Comparison of ENCODE assay signal across 8 cellular contexts in the genomic region with DNA sequence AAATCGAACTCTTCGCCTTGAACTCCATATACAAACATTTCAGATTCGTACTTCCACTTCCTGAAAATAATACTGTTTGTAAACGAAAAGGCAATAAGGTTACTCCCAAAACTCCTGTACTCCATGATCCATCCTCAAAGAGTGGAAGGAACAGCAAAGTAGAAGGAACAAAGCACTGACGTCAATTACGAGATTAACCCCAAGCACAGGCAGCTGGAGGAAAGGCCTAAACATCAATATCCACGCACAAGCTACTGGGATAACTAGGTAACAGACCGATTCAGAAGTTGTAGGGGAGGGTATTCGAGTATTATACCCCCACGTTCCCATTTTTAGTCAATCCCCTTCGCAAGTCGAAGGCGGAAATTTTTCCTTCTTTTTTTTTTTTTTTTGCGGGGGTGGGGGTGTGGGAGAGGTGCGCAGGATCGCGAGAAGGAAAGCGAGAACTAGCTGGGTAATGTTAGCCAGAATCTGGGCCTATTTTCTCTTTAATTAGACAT. TPM values are rescaled to one million over a fixed set of nuclear protein-coding genes. Genes with fewer than 3 reads are reported as not detected.
A peak's percentile ranks its signal among the peaks of the same experiment; 100 is the strongest.
DNase-seq lines count a peak whose midpoint lies in the region; ATAC-seq and TF ChIP-seq lines count a peak whose summit lies in the region.

No MANE protein-coding gene starts in this region.

- H4K20me1 ChIP-seq in PC-3 (ENCODE audit: low read length): peaks cover 24% of the 10 kb centered on the region

- H3K27me3 ChIP-seq in HUES48 (ENCODE audit: control insufficient read depth, insufficient read depth, low read length): no peaks in the 10 kb centered on the region
- no peaks in the 10 kb centered on the region for H3K27me3 ChIP-seq in PC-3 (ENCODE audit: low read length)
- H3K27me3 ChIP-seq in iPS-20b (ENCODE audit: insufficient read depth, low read length): no peaks in the 10 kb centered on the region

- H3K9me3 ChIP-seq in HUES48 (ENCODE audit: control insufficient read depth, insufficient read depth, low read length): no peaks in the 10 kb centered on the region
- no peaks in the 10 kb centered on the region for H3K9me3 ChIP-seq in PC-3 (ENCODE audit: low read length)
- H3K9me3 ChIP-seq in iPS-20b (ENCODE audit: insufficient read depth, low read depth, low read length): no peaks in the 10 kb centered on the region

- TF ChIP-seq CTCF in PC-3 (conservative IDR thresholded peaks at IDR 0.05; ENCODE audit: low read depth, low read length): no peak

- ATAC-seq in PC-3: no peak
- no peak for ATAC-seq in HG02610 (IDR thresholded peaks at IDR 0.05; ENCODE audit: unreplicated experiment)
- ATAC-seq in GM21717 (IDR thresholded peaks at IDR 0.05; ENCODE audit: unreplicated experiment): no peak

- CTCF ChIA-PET in PC-3 (lab: Charles Lee): no interaction called here

- DNase-seq in D341Med (ENCODE audit: low spot score) (peak; percentile 55), PC-3 (peak; percentile 37), brain pericyte (ENCODE audit: low read depth, low spot score) (peak; percentile 34), skeletal muscle cell (ENCODE audit: low read depth) (peak; percentile 43)

- H3K9me2 ChIP-seq in PC-3 (replicated peaks; ENCODE audit: low read length): no peaks in the 10 kb centered on the region

- H3K4me1 ChIP-seq in HUES48 (ENCODE audit: control insufficient read depth, insufficient read depth, low read length) (0 out of 2 replicates have a peak, but pooled peaks cover 4% of the 10 kb centered on the region), PC-3 (ENCODE audit: insufficient read depth, low read length) (peaks cover 9% of the 10 kb centered on the region), iPS-20b (ENCODE audit: insufficient read depth, low read length) (peaks cover 5% of the 10 kb centered on the region; the same call in 1 of the 2 replicates)

- H3K9ac ChIP-seq in HUES48 (ENCODE audit: low read depth, low read length) (peak overlapping the region; percentile 95), PC-3 (ENCODE audit: low read length) (peak overlapping the region; percentile 93), iPS-20b (ENCODE audit: low read depth, low read length) (peak overlapping the region; percentile 95)

- H3K4me3 ChIP-seq in HUES48 (ENCODE audit: low read depth, low read length) (peak overlapping the region; percentile 99), PC-3 (ENCODE audit: low read length) (peak overlapping the region; percentile 73), iPS-20b (ENCODE audit: low read length) (peak overlapping the region; percentile 94), skeletal muscle cell (ENCODE audit: low read depth, low read length) (peak overlapping the region; percentile 87)

- TSS peak; percentile 51 for BruUV-seq in PC-3 (replicated peaks; lab: Mats Ljungman, UMichigan)

- H3K27ac ChIP-seq in HUES48 (ENCODE audit: low read depth, low read length): peak overlapping the region; percentile 97
- H3K27ac ChIP-seq in PC-3 (ENCODE audit: low read length): peak overlapping the region; percentile 80
- peak overlapping the region; percentile 62 for H3K27ac ChIP-seq in iPS-20b (ENCODE audit: low read length)

- POLR2A ChIA-PET in PC-3 (lab: Charles Lee; ENCODE audit: unreplicated experiment): interaction anchor here (0.7 kb wide), 1 partner anchor 72 kb away, joined by 33 read pairs; no protein-coding TSS in a partner anchor

- H3F3A ChIP-seq in PC-3 (ENCODE audit: low read length, unreplicated experiment): peaks cover 4% of the 10 kb centered on the region

- H3K4me2 ChIP-seq in PC-3 (ENCODE audit: low read length): peak overlapping the region; percentile 89

- H3K36me3 ChIP-seq in HUES48 (ENCODE audit: control insufficient read depth, insufficient read depth, low read length): no peaks in the 10 kb centered on the region
- H3K36me3 ChIP-seq in PC-3 (ENCODE audit: low read depth, low read length): no peaks in the 10 kb centered on the region
- no peaks in the 10 kb centered on the region for H3K36me3 ChIP-seq in iPS-20b (ENCODE audit: insufficient read depth, low read depth, low read length)

- intact Hi-C loops in PC-3 (cut with micrococcal nuclease): loop anchor here (2.0 kb wide), 1 partner anchor 90 kb away; the partner anchor contains the start of gene HSPA4

- peak overlapping the region; percentile 78; the same call in 1 of the 2 replicates for H2AFZ ChIP-seq in PC-3 (ENCODE audit: low read length)

- peaks cover 59% of the 10 kb centered on the region for H3K79me2 ChIP-seq in PC-3 (ENCODE audit: low read length)

RNA-seq across cellular contexts. Expression of gene AFF4, which starts 1.0 kb away (rescaled TPM):
- total RNA-seq in PC-3 (2014; rRNA removed): 20.7 and 23.5 TPM in 2 replicates
